In the genomic region with DNA sequence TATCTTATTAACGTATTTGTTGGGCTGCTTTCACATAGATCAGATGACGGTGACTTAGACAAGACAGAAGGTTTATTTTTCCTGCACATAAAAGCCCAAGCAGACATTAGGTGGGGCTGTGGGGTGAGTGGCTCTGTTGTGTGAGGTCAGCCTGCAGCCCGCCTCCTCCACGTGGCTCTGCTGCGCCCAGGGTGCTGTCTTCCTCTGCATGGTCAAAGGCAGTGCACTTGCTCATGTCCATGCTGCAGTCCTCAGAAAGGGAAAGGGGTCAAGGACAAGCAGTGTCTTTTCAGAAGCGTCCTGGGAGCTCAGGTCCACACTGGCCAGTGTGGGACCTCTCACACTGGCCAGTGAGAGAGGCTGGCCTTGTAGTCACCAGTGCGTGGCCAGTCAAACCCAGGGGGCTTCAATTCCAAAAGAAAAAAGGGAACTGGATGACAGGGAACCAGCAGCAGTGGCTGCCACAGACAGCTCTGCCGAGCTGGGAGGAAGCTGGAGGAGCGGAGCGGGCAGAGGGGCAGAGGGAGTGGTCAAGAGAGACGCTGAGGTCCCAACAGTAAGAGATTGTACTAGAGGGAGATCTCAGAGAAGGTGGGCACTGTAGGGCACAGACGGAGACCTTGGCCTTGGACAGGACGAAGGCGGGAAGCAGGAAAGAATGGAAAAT, we compare ENCODE assay signal across 1 cellular context.
TF ChIP-seq lines count a peak whose summit lies in the region.

No MANE protein-coding gene starts in this region.

TF ChIP-seq in HepG2, 621 proteins besides CTCF, POLR2A, EP300 and RAD21 (continued from another document and continues in another):
- TF ChIP-seq, protein P1, sequence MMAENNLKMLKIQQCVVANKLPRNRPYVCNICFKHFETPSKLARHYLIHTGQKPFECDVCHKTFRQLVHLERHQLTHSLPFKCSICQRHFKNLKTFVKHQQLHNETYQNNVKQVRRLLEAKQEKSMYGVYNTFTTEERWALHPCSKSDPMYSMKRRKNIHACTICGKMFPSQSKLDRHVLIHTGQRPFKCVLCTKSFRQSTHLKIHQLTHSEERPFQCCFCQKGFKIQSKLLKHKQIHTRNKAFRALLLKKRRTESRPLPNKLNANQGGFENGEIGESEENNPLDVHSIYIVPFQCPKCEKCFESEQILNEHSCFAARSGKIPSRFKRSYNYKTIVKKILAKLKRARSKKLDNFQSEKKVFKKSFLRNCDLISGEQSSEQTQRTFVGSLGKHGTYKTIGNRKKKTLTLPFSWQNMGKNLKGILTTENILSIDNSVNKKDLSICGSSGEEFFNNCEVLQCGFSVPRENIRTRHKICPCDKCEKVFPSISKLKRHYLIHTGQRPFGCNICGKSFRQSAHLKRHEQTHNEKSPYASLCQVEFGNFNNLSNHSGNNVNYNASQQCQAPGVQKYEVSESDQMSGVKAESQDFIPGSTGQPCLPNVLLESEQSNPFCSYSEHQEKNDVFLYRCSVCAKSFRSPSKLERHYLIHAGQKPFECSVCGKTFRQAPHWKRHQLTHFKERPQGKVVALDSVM (CRISPR knock-in tag; IDR thresholded peaks at IDR 0.05): no peak
- 0 out of 2 replicates have a peak, but pooled peaks have one; percentile 42 for TF ChIP-seq TSC22D2 (CRISPR knock-in tag; IDR thresholded peaks at IDR 0.05; ENCODE audit: borderline replicate concordance)
- peak; percentile 75 for TF ChIP-seq MIXL1 (CRISPR knock-in tag; IDR thresholded peaks at IDR 0.05)
- TF ChIP-seq, protein P2, sequence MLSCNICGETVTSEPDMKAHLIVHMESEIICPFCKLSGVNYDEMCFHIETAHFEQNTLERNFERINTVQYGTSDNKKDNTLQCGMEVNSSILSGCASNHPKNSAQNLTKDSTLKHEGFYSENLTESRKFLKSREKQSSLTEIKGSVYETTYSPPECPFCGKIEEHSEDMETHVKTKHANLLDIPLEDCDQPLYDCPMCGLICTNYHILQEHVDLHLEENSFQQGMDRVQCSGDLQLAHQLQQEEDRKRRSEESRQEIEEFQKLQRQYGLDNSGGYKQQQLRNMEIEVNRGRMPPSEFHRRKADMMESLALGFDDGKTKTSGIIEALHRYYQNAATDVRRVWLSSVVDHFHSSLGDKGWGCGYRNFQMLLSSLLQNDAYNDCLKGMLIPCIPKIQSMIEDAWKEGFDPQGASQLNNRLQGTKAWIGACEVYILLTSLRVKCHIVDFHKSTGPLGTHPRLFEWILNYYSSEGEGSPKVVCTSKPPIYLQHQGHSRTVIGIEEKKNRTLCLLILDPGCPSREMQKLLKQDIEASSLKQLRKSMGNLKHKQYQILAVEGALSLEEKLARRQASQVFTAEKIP (CRISPR knock-in tag; IDR thresholded peaks at IDR 0.05; ENCODE audit: borderline replicate concordance): no peak
- TF ChIP-seq, protein P3, sequence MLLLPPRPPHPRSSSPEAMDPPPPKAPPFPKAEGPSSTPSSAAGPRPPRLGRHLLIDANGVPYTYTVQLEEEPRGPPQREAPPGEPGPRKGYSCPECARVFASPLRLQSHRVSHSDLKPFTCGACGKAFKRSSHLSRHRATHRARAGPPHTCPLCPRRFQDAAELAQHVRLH (CRISPR knock-in tag; IDR thresholded peaks at IDR 0.05; ENCODE audit: borderline replicate concordance, low read depth): peak; percentile 64; the same call in 1 of the 2 replicates
- TF ChIP-seq, protein P4, sequence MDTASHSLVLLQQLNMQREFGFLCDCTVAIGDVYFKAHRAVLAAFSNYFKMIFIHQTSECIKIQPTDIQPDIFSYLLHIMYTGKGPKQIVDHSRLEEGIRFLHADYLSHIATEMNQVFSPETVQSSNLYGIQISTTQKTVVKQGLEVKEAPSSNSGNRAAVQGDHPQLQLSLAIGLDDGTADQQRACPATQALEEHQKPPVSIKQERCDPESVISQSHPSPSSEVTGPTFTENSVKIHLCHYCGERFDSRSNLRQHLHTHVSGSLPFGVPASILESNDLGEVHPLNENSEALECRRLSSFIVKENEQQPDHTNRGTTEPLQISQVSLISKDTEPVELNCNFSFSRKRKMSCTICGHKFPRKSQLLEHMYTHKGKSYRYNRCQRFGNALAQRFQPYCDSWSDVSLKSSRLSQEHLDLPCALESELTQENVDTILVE (CRISPR knock-in tag; IDR thresholded peaks at IDR 0.05): no peak
- peak; percentile 81 for TF ChIP-seq SALL1 (CRISPR knock-in tag; IDR thresholded peaks at IDR 0.05)
- TF ChIP-seq, protein P5, sequence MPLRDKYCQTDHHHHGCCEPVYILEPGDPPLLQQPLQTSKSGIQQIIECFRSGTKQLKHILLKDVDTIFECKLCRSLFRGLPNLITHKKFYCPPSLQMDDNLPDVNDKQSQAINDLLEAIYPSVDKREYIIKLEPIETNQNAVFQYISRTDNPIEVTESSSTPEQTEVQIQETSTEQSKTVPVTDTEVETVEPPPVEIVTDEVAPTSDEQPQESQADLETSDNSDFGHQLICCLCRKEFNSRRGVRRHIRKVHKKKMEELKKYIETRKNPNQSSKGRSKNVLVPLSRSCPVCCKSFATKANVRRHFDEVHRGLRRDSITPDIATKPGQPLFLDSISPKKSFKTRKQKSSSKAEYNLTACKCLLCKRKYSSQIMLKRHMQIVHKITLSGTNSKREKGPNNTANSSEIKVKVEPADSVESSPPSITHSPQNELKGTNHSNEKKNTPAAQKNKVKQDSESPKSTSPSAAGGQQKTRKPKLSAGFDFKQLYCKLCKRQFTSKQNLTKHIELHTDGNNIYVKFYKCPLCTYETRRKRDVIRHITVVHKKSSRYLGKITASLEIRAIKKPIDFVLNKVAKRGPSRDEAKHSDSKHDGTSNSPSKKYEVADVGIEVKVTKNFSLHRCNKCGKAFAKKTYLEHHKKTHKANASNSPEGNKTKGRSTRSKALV (CRISPR knock-in tag; IDR thresholded peaks at IDR 0.05): peak; percentile 47; the same call in 1 of the 2 replicates
- TF ChIP-seq, protein P6, sequence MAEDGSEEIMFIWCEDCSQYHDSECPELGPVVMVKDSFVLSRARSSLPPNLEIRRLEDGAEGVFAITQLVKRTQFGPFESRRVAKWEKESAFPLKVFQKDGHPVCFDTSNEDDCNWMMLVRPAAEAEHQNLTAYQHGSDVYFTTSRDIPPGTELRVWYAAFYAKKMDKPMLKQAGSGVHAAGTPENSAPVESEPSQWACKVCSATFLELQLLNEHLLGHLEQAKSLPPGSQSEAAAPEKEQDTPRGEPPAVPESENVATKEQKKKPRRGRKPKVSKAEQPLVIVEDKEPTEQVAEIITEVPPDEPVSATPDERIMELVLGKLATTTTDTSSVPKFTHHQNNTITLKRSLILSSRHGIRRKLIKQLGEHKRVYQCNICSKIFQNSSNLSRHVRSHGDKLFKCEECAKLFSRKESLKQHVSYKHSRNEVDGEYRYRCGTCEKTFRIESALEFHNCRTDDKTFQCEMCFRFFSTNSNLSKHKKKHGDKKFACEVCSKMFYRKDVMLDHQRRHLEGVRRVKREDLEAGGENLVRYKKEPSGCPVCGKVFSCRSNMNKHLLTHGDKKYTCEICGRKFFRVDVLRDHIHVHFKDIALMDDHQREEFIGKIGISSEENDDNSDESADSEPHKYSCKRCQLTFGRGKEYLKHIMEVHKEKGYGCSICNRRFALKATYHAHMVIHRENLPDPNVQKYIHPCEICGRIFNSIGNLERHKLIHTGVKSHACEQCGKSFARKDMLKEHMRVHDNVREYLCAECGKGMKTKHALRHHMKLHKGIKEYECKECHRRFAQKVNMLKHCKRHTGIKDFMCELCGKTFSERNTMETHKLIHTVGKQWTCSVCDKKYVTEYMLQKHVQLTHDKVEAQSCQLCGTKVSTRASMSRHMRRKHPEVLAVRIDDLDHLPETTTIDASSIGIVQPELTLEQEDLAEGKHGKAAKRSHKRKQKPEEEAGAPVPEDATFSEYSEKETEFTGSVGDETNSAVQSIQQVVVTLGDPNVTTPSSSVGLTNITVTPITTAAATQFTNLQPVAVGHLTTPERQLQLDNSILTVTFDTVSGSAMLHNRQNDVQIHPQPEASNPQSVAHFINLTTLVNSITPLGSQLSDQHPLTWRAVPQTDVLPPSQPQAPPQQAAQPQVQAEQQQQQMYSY (CRISPR knock-in tag; IDR thresholded peaks at IDR 0.05): no peak
- peak; percentile 34 for TF ChIP-seq ZBTB38 (CRISPR knock-in tag; IDR thresholded peaks at IDR 0.05)
- peak; percentile 82 for TF ChIP-seq ZNF878 (CRISPR knock-in tag; IDR thresholded peaks at IDR 0.05)
- TF ChIP-seq EED (CRISPR knock-in tag; IDR thresholded peaks at IDR 0.05): no peak
- TF ChIP-seq ELF3 (CRISPR knock-in tag; IDR thresholded peaks at IDR 0.05): peak; percentile 70
- peak; percentile 49; the same call in 1 of the 2 replicates for TF ChIP-seq SP4 (CRISPR knock-in tag; IDR thresholded peaks at IDR 0.05)
- peak; percentile 47; the same call in 1 of the 2 replicates for TF ChIP-seq RXRA (CRISPR knock-in tag; IDR thresholded peaks at IDR 0.05)
- TF ChIP-seq FOXA3 (CRISPR knock-in tag; IDR thresholded peaks at IDR 0.05): peak; percentile 49; the same call in 1 of the 2 replicates
- TF ChIP-seq ZNF292 (CRISPR knock-in tag; IDR thresholded peaks at IDR 0.05; ENCODE audit: borderline replicate concordance, low read depth): peak; percentile 64; the same call in 1 of the 2 replicates
- TF ChIP-seq ARNT2 (CRISPR knock-in tag; IDR thresholded peaks at IDR 0.05; ENCODE audit: low read depth): no peak
- no peak for TF ChIP-seq CREB1 (IDR thresholded peaks at IDR 0.05)
- TF ChIP-seq CREB1 (CRISPR knock-in tag; IDR thresholded peaks at IDR 0.05): peak; percentile 72
- no peak for TF ChIP-seq ZNF367 (CRISPR knock-in tag; IDR thresholded peaks at IDR 0.05; ENCODE audit: borderline replicate concordance)
- TF ChIP-seq TBL1XR1 (IDR thresholded peaks at IDR 0.05; ENCODE audit: borderline replicate concordance, low read length, partially characterized antibody): no peak
- TF ChIP-seq ZBTB7B (CRISPR knock-in tag; IDR thresholded peaks at IDR 0.05): no peak
- TF ChIP-seq SOX5 (CRISPR knock-in tag; IDR thresholded peaks at IDR 0.05; ENCODE audit: borderline replicate concordance): 0 out of 2 replicates have a peak, but pooled peaks have one; percentile 38
- TF ChIP-seq, protein P7, sequence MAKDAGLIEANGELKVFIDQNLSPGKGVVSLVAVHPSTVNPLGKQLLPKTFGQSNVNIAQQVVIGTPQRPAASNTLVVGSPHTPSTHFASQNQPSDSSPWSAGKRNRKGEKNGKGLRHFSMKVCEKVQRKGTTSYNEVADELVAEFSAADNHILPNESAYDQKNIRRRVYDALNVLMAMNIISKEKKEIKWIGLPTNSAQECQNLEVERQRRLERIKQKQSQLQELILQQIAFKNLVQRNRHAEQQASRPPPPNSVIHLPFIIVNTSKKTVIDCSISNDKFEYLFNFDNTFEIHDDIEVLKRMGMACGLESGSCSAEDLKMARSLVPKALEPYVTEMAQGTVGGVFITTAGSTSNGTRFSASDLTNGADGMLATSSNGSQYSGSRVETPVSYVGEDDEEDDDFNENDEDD (CRISPR knock-in tag; IDR thresholded peaks at IDR 0.05; ENCODE audit: borderline replicate concordance): peak; percentile 87
- no peak for TF ChIP-seq ZKSCAN5 (CRISPR knock-in tag; IDR thresholded peaks at IDR 0.05)
- TF ChIP-seq BRCA1 (CRISPR knock-in tag; IDR thresholded peaks at IDR 0.05): no peak
- no peak for TF ChIP-seq CAMTA2 (CRISPR knock-in tag; IDR thresholded peaks at IDR 0.05; ENCODE audit: borderline replicate concordance)
- TF ChIP-seq, protein P8, sequence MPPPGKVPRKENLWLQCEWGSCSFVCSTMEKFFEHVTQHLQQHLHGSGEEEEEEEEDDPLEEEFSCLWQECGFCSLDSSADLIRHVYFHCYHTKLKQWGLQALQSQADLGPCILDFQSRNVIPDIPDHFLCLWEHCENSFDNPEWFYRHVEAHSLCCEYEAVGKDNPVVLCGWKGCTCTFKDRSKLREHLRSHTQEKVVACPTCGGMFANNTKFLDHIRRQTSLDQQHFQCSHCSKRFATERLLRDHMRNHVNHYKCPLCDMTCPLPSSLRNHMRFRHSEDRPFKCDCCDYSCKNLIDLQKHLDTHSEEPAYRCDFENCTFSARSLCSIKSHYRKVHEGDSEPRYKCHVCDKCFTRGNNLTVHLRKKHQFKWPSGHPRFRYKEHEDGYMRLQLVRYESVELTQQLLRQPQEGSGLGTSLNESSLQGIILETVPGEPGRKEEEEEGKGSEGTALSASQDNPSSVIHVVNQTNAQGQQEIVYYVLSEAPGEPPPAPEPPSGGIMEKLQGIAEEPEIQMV (CRISPR knock-in tag; IDR thresholded peaks at IDR 0.05; ENCODE audit: low read depth): no peak
- TF ChIP-seq ZNF441 (CRISPR knock-in tag; IDR thresholded peaks at IDR 0.05; ENCODE audit: borderline replicate concordance): peak; percentile 63
- no peak for TF ChIP-seq ZNF891 (CRISPR knock-in tag; IDR thresholded peaks at IDR 0.05)
- 0 out of 2 replicates have a peak, but pooled peaks have one; percentile 45 for TF ChIP-seq ZNF792 (CRISPR knock-in tag; IDR thresholded peaks at IDR 0.05)
- TF ChIP-seq ZKSCAN8 (CRISPR knock-in tag; IDR thresholded peaks at IDR 0.05; ENCODE audit: borderline replicate concordance): no peak
- TF ChIP-seq HOXD1 (CRISPR knock-in tag; IDR thresholded peaks at IDR 0.05): no peak; the same call in 1 of the 2 replicates
- TF ChIP-seq ZSCAN25 (CRISPR knock-in tag; IDR thresholded peaks at IDR 0.05): 0 out of 2 replicates have a peak, but pooled peaks have one; percentile 35
- TF ChIP-seq TP53 (CRISPR knock-in tag; conservative IDR thresholded peaks at IDR 0.05): no peak
- TF ChIP-seq, protein P9, sequence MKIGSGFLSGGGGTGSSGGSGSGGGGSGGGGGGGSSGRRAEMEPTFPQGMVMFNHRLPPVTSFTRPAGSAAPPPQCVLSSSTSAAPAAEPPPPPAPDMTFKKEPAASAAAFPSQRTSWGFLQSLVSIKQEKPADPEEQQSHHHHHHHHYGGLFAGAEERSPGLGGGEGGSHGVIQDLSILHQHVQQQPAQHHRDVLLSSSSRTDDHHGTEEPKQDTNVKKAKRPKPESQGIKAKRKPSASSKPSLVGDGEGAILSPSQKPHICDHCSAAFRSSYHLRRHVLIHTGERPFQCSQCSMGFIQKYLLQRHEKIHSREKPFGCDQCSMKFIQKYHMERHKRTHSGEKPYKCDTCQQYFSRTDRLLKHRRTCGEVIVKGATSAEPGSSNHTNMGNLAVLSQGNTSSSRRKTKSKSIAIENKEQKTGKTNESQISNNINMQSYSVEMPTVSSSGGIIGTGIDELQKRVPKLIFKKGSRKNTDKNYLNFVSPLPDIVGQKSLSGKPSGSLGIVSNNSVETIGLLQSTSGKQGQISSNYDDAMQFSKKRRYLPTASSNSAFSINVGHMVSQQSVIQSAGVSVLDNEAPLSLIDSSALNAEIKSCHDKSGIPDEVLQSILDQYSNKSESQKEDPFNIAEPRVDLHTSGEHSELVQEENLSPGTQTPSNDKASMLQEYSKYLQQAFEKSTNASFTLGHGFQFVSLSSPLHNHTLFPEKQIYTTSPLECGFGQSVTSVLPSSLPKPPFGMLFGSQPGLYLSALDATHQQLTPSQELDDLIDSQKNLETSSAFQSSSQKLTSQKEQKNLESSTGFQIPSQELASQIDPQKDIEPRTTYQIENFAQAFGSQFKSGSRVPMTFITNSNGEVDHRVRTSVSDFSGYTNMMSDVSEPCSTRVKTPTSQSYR (CRISPR knock-in tag; IDR thresholded peaks at IDR 0.05; ENCODE audit: borderline replicate concordance): peak; percentile 22; the same call in 1 of the 2 replicates
- TF ChIP-seq ESRRA (CRISPR knock-in tag; IDR thresholded peaks at IDR 0.05; ENCODE audit: low read depth): no peak
- TF ChIP-seq ZMYM4 (CRISPR knock-in tag; IDR thresholded peaks at IDR 0.05): peak; percentile 43; the same call in 1 of the 2 replicates
- no peak for TF ChIP-seq EEA1 (CRISPR knock-in tag; IDR thresholded peaks at IDR 0.05; ENCODE audit: borderline replicate concordance)
